Comparison of ENCODE assay signal across 8 cellular contexts in genomic region chr17:7440113-7440822, GRCh38. TPM values are rescaled to one million over a fixed set of nuclear protein-coding genes. Genes with fewer than 3 reads are reported as not detected.
DNase-seq lines count a peak whose midpoint lies in the region; ATAC-seq and TF ChIP-seq lines count a peak whose summit lies in the region.

No MANE protein-coding gene starts in this region.

- H3K4me3 ChIP-seq in H7 (ENCODE audit: insufficient read depth, low read depth, low read length) = peak overlapping the region; percentile 74
- peak overlapping the region in 57 of 59 donors; percentile 16 to 70 (median 41) for H3K4me3 ChIP-seq in dorsolateral prefrontal cortex
- H3K4me3 ChIP-seq in mesodermal cell (ENCODE audit: extremely low read depth, insufficient read depth, low read length, poor library complexity, severe bottlenecking) = peak overlapping the region; percentile 75
- peak overlapping the region; percentile 3 to 29 for H3K4me3 ChIP-seq in tibial artery

- no peaks in the 10 kb centered on the region for H3K9me3 ChIP-seq in mesodermal cell (ENCODE audit: control insufficient read depth, low read length)
- H3K9me3 ChIP-seq in tibial artery = no peaks in the 10 kb centered on the region

- peaks cover 48% of the 10 kb centered on the region for H3K27me3 ChIP-seq in H7 (ENCODE audit: control insufficient read depth, insufficient read depth, low read length)
- peaks cover 0 to 86% (median 52%) of the 10 kb centered on the region in 45 donors for H3K27me3 ChIP-seq in dorsolateral prefrontal cortex
- H3K27me3 ChIP-seq in tibial artery = peaks cover 5 to 45% of the 10 kb centered on the region in 2 donors

- peak overlapping the region in 9 of 59 donors; percentile 19 to 58 (median 35) for H3K27ac ChIP-seq in dorsolateral prefrontal cortex
- H3K27ac ChIP-seq in mesodermal cell (ENCODE audit: low read depth, low read length, severe bottlenecking) = peak overlapping the region; percentile 91
- H3K27ac ChIP-seq in tibial artery = no peak overlapping the region

- TF ChIP-seq CTCF in dorsolateral prefrontal cortex (IDR thresholded peaks at IDR 0.05 in 54 of 56, conservative IDR thresholded peaks at IDR 0.05 in 2 of 56; ENCODE audit: low read depth in 1 of 56, partially characterized antibody in 56 of 56) = no peak
- TF ChIP-seq CTCF in tibial artery (IDR thresholded peaks at IDR 0.05) = no peak

- intact Hi-C loops in dorsolateral prefrontal cortex (cut with DNase I) = no loop called here
- intact Hi-C loops in tibial artery (cut with DNase I; ENCODE audit: low total_unique reads) = no loop called here

- WGBS in mesodermal cell (ENCODE audit: insufficient coverage in 2 of 2), 2 experiments = 0% methylated on average over 35 to 40 of the region's 46 CpGs

- H3K4me1 ChIP-seq in mesodermal cell (ENCODE audit: control insufficient read depth, insufficient read depth, low read length, poor library complexity, severe bottlenecking) = peaks cover 19% of the 10 kb centered on the region
- peaks cover 4 to 65% (median 54%) of the 10 kb centered on the region in 4 donors for H3K4me1 ChIP-seq in tibial artery

- DNase-seq in ACHN = peak; percentile 71
- peak; percentile 91 for DNase-seq in H7
- DNase-seq in T follicular helper cell (ENCODE audit: low read depth) = peak; percentile 17
- no peak for DNase-seq in dorsolateral prefrontal cortex
- DNase-seq in tibial artery = peak in 1 of 2 donors; percentile 55
- no peak for DNase-seq in inferior parietal cortex (ENCODE audit: extremely low spot score)

- H3K36me3 ChIP-seq in H7 (replicated peaks; ENCODE audit: control insufficient read depth, insufficient read depth, low read length) (no peaks in the 10 kb centered on the region), mesodermal cell (ENCODE audit: control insufficient read depth, insufficient read depth, low read length) (no peaks in the 10 kb centered on the region), tibial artery (no peaks in the 10 kb centered on the region)

- no peak for ATAC-seq in GM18858 (IDR thresholded peaks at IDR 0.05; ENCODE audit: unreplicated experiment)

- in situ Hi-C loops in ACHN (cut with HindIII; ENCODE audit: low pct_ligation_motif_present, low pct_unique_long_range_greater_than_20kb, low sequenced_read_pairs) = no loop called here

RNA-seq across cellular contexts. Expression of gene FGF11, which starts 1.0 kb away (rescaled TPM):
- total RNA-seq in H7 (2014; rRNA removed; shearing (Covaris generic)) = 12.5 and 20.7 TPM in 2 replicates
- 10 to 100 TPM in 25 of 120 experiments, 1 to 10 TPM in 95; 2.5 to 23.6 (median 7.0) TPM for total RNA-seq in dorsolateral prefrontal cortex
- polyA plus RNA-seq in mesodermal cell (2013, experiment 1 of 2) = 10.0 TPM
- polyA plus RNA-seq in mesodermal cell (2013, experiment 2 of 2) = 6.1 TPM

RNA-seq across cellular contexts. Expression of gene CHRNB1, which starts 4.6 kb away (rescaled TPM):
- 6.6 and 6.8 TPM in 2 replicates for total RNA-seq in H7 (2014; rRNA removed; shearing (Covaris generic))
- total RNA-seq in dorsolateral prefrontal cortex = 10 to 100 TPM in 95 of 120 experiments, 1 to 10 TPM in 25; 6.3 to 21.6 (median 12.1) TPM
- polyA plus RNA-seq in mesodermal cell (2013, experiment 1 of 2) = 10.3 TPM
- 9.7 TPM for polyA plus RNA-seq in mesodermal cell (2013, experiment 2 of 2)

RNA-seq across cellular contexts. Expression of gene TMEM102, which starts 5.0 kb away (rescaled TPM):
- total RNA-seq in H7 (2014; rRNA removed; shearing (Covaris generic)) = 14.5 and 15.8 TPM in 2 replicates
- total RNA-seq in dorsolateral prefrontal cortex = 1 to 10 TPM in 52 of 120 experiments, under 1 TPM in 61, not detected in 7; 0.24 to 3.3 (median 0.97) TPM
- 5.5 TPM for polyA plus RNA-seq in mesodermal cell (2013, experiment 1 of 2)
- 4.6 TPM for polyA plus RNA-seq in mesodermal cell (2013, experiment 2 of 2)

RNA-seq across cellular contexts. Expression of gene SPEM3, which starts 11.6 kb away (rescaled TPM):
- not detected in 2 replicates for total RNA-seq in H7 (2014; rRNA removed; shearing (Covaris generic))
- total RNA-seq in dorsolateral prefrontal cortex = under 1 TPM in 1 of 120 experiments, not detected in 119; 0.14 TPM
- not detected for polyA plus RNA-seq in mesodermal cell (2013, experiment 1 of 2)
- not detected for polyA plus RNA-seq in mesodermal cell (2013, experiment 2 of 2)

RNA-seq across cellular contexts. Expression of gene SPEM2, which starts 14.9 kb away (rescaled TPM):
- not detected in 2 replicates for total RNA-seq in H7 (2014; rRNA removed; shearing (Covaris generic))
- under 1 TPM in 2 of 120 experiments, not detected in 118; 0.41 to 0.48 TPM for total RNA-seq in dorsolateral prefrontal cortex
- not detected for polyA plus RNA-seq in mesodermal cell (2013, experiment 1 of 2)
- not detected for polyA plus RNA-seq in mesodermal cell (2013, experiment 2 of 2)

Comparison
In these comparisons a context has a peak if more than half of its experiments do, and no peak if none do; other contexts are left out.
1. DNase-seq: peak in ACHN (single experiment), H7 (single experiment) and T follicular helper cell (single experiment); none in dorsolateral prefrontal cortex (0 of 10) and inferior parietal cortex (single experiment).
2. H3K4me3 ChIP-seq: peak in every context shown above with its lines; median percentile 75 in mesodermal cell; 74 in H7; 41 in dorsolateral prefrontal cortex; 16 in tibial artery.